ENCODE assay signal across 26 cellular contexts in the genomic region with DNA sequence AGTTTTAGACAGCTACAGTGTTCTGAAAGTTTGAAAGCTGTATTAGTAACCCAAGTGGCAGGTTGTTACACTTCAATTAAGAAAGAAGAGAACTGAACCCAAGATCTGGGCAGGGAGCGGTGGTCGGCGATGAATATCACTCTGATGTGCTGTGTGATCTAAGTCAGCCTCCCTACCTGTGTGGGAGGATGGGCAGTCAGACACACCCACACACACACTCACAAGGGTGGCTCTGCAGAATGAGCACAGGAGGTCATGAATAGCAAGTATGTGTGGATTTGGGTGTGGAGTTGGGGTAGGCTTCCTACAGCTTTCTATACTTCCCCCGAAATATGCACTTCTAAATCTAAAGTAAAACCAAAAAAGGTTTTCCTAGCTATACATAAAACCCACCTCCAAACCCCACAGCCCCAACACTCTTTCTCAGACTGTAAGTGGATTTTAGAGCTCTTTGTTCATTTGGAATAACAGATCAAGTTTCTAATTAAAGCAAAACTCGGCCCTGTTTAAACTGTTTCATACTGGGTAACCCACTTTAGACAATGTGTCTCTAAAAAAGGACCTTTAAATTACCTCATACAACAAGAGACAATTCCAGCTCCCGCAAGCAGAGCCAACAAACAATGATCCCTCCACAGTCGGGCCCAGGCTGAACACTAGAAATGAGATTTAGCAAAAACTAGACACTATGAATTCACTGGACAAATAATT.
"Had no signal": no experiment of that assay in that cellular context is flagged by ENCODE, and none has a peak within 500 bp of the region (broad histone marks: within the 10 kb centered on the region; RNA-seq: fewer than 3 reads in every experiment).

No MANE protein-coding gene starts in this region.

- H3K36me3 Mint-ChIP-seq: activated CD4-positive, alpha-beta memory T cell treated with anti-CD3 and anti-CD28 coated beads for 36 hours; activated naive CD8-positive, alpha-beta T cell treated with anti-CD3 and anti-CD28 coated beads, Interleukin-2, amount 10 ng/mL, durations not matched to agents 7 days and 5 days; immature natural killer cell; natural killer cell had no signal

- H2AFZ ChIP-seq: hepatocyte had no signal

- H3K27ac Mint-ChIP-seq: activated CD4-positive, alpha-beta memory T cell treated with anti-CD3 and anti-CD28 coated beads for 36 hours; activated naive CD4-positive, alpha-beta T cell treated with anti-CD3 and anti-CD28 coated beads for 36 hours; activated naive CD8-positive, alpha-beta T cell treated with anti-CD3 and anti-CD28 coated beads, Interleukin-2, amount 10 ng/mL, durations not matched to agents 7 days and 5 days; immature natural killer cell; mesothelial cell of epicardium; natural killer cell; T-helper 17 cell had no signal

- H3K4me1 Mint-ChIP-seq: activated naive CD8-positive, alpha-beta T cell treated with anti-CD3 and anti-CD28 coated beads, Interleukin-2, amount 10 ng/mL, durations not matched to agents 7 days and 5 days; immature natural killer cell; natural killer cell; T-helper 17 cell had no signal

- H3K27ac ChIP-seq: hepatocyte, neutrophil, ovary, prostate gland, right atrium auricular region, thoracic aorta, upper lobe of left lung had no signal

- H3K4me3 ChIP-seq: hepatocyte, ovary, prostate gland, right atrium auricular region, thoracic aorta, upper lobe of left lung had no signal

- DNase-seq: activated CD4-positive, alpha-beta memory T cell treated with anti-CD3 and anti-CD28 coated beads for 36 hours; activated CD4-positive, alpha-beta T cell treated with anti-CD3 and anti-CD28 coated beads for 48 hours; activated naive CD4-positive, alpha-beta T cell treated with anti-CD3 and anti-CD28 coated beads for 36 hours; activated naive CD8-positive, alpha-beta T cell treated with anti-CD3 and anti-CD28 coated beads, Interleukin-2, amount 10 ng/mL, durations not matched to agents 7 days and 5 days; activated T-cell treated with anti-CD3 and anti-CD28 coated beads, Interleukin-2, amount 50 U/mL, for 48 hours; amniotic stem cell; cerebellar nuclear complex; effector CD4-positive, alpha-beta T cell; erythroblast; glutamatergic neuron; immature natural killer cell; kidney glomerular epithelial cell; left ventricle myocardium superior; mammary epithelial cell; natural killer cell; ovary; stimulated activated CD4-positive, alpha-beta T cell treated with anti-CD3 and anti-CD28 coated beads, Interleukin-4, amount 100 ng/mL, for 24 hours; stimulated activated naive CD4-positive, alpha-beta T cell treated with Interleukin-2 at 50 U/mL for 16 hours; T-helper 17 cell; upper lobe of left lung had no signal

- H3K4me2 ChIP-seq: hepatocyte had no signal

- H3K4me1 ChIP-seq: prostate gland, upper lobe of left lung had no signal

- H3K27me3 Mint-ChIP-seq: activated naive CD8-positive, alpha-beta T cell treated with anti-CD3 and anti-CD28 coated beads, Interleukin-2, amount 10 ng/mL, durations not matched to agents 7 days and 5 days had no signal

- H3K36me3 ChIP-seq: neutrophil, ovary, prostate gland, right atrium auricular region, thoracic aorta had no signal

- H3K9me3 Mint-ChIP-seq: activated CD4-positive, alpha-beta memory T cell treated with anti-CD3 and anti-CD28 coated beads for 36 hours; activated naive CD4-positive, alpha-beta T cell treated with anti-CD3 and anti-CD28 coated beads for 36 hours had no signal

- H3K4me3 Mint-ChIP-seq: activated CD4-positive, alpha-beta memory T cell treated with anti-CD3 and anti-CD28 coated beads for 36 hours; activated naive CD4-positive, alpha-beta T cell treated with anti-CD3 and anti-CD28 coated beads for 36 hours; activated naive CD8-positive, alpha-beta T cell treated with anti-CD3 and anti-CD28 coated beads, Interleukin-2, amount 10 ng/mL, durations not matched to agents 7 days and 5 days; immature natural killer cell; mesothelial cell of epicardium; natural killer cell; T-helper 17 cell had no signal

- H3K27me3 ChIP-seq: hepatocyte, neutrophil, ovary, right atrium auricular region, upper lobe of left lung had no signal

- H3K9me3 ChIP-seq: ovary, prostate gland, right atrium auricular region, thoracic aorta had no signal

- ATAC-seq: left ventricle myocardium superior, natural killer cell, T-helper 17 cell had no signal
